ENCODE assay signal across 13 cellular contexts in the genomic region with DNA sequence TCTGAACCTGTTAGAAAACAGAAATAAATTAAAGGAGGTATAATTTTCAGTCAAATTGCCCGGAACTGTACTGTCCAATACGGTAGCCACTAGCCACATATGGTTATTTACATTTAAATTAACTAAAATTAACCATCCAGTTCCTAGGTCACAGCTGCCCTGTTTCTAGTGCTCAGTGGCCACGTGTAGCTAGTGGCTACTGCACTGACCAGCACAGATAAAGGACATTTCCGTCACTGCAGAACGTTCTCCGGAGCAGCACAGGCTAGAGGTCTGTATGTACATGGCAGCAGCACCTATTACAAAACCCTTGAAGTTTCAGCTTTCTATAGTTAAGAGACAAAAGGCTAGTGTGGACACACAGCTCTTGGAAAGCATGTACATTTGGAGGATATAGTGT. TPM values are rescaled to one million over a fixed set of nuclear protein-coding genes. Genes with fewer than 3 reads are reported as not detected.
DNase-seq lines count a peak whose midpoint lies in the region; ATAC-seq and TF ChIP-seq lines count a peak whose summit lies in the region.
"Had no signal": no experiment of that assay in that cellular context is flagged by ENCODE, and none has a peak within 500 bp of the region (broad histone marks: within the 10 kb centered on the region; RNA-seq: fewer than 3 reads in every experiment).

No MANE protein-coding gene starts in this region.

- H3K79me2 ChIP-seq in OCI-LY3 (ENCODE audit: low read length) = peaks cover 67% of the 10 kb centered on the region

- H3K4me1 ChIP-seq in cardiac muscle cell (ENCODE audit: low read depth) (peaks cover 10% of the 10 kb centered on the region), right cardiac atrium (ENCODE audit: control insufficient read depth, insufficient read depth, low read length) (peaks cover 4% of the 10 kb centered on the region), OCI-LY3 (ENCODE audit: low read length) (peaks cover 34% of the 10 kb centered on the region), endodermal cell (ENCODE audit: control insufficient read depth, insufficient read depth, low read length) (peaks cover 11% of the 10 kb centered on the region), skeletal muscle satellite cell (ENCODE audit: control insufficient read depth, insufficient read depth, low read length) (peaks cover 37% of the 10 kb centered on the region)

- H2AFZ ChIP-seq in OCI-LY3 (ENCODE audit: low read depth, low read length) = no peak overlapping the region
- H2AFZ ChIP-seq: parathyroid adenoma had no signal

- no peaks in the 10 kb centered on the region for H3K9me3 Mint-ChIP-seq in endodermal cell
- H3K9me3 Mint-ChIP-seq: activated naive CD4-positive, alpha-beta T cell treated with anti-CD3 and anti-CD28 coated beads, Interleukin-2, amount 10 ng/mL, durations not matched to agents 7 days and 5 days had no signal

- DNase-seq in cardiac muscle cell (ENCODE audit: low read depth in 1 of 2, low spot score in 1 of 2) (no peak), right cardiac atrium (no peak), endodermal cell (no peak), NCI-H1092 treated with DMSO at 0.1 percent for 48 hours (lab: John Stamatoyannopoulos, UW) (no peak), midbrain (lab: John Stamatoyannopoulos, UW) (no peak)
- DNase-seq: activated naive CD4-positive, alpha-beta T cell treated with anti-CD3 and anti-CD28 coated beads, Interleukin-2, amount 10 ng/mL, durations not matched to agents 7 days and 5 days; central memory CD4-positive, alpha-beta T cell had no signal

- peaks cover 37% of the 10 kb centered on the region for H3K4me1 Mint-ChIP-seq in endodermal cell

- H3K4me3 ChIP-seq in cardiac muscle cell (no peak overlapping the region), right cardiac atrium (ENCODE audit: low read length) (no peak overlapping the region), OCI-LY3 (ENCODE audit: low read length) (no peak overlapping the region), endodermal cell (ENCODE audit: low read length) (peak overlapping the region; percentile 0), skeletal muscle satellite cell (ENCODE audit: low read length) (no peak overlapping the region)
- H3K4me3 ChIP-seq: HAP-1 had no signal

- peaks cover 15% of the 10 kb centered on the region for H3K36me3 Mint-ChIP-seq in endodermal cell (ENCODE audit: low read depth)

- peak overlapping the region; percentile 57 for H3K4me2 ChIP-seq in OCI-LY3 (ENCODE audit: low read length)
- H3K4me2 ChIP-seq in skeletal muscle satellite cell (ENCODE audit: low read length) = peak overlapping the region; percentile 66

- peak overlapping the region; percentile 55 for H3K27ac Mint-ChIP-seq in endodermal cell

- H3K27ac ChIP-seq in cardiac muscle cell = peak overlapping the region; percentile 34
- H3K27ac ChIP-seq in right cardiac atrium (ENCODE audit: low read length) = no peak overlapping the region
- H3K27ac ChIP-seq in OCI-LY3 (ENCODE audit: low read length) = no peak overlapping the region
- peak overlapping the region; percentile 19 for H3K27ac ChIP-seq in endodermal cell (ENCODE audit: low read depth, low read length)
- H3K27ac ChIP-seq: parathyroid adenoma had no signal

- ATAC-seq in right cardiac atrium (no peak), GM18907 (IDR thresholded peaks at IDR 0.05; ENCODE audit: unreplicated experiment) (no peak)

- H3K9ac ChIP-seq in OCI-LY3 (ENCODE audit: low read length) (no peak overlapping the region), endodermal cell (ENCODE audit: extremely low read depth, low read length, poor library complexity, severe bottlenecking) (no peak overlapping the region), skeletal muscle satellite cell (ENCODE audit: low read depth, low read length) (peak overlapping the region; percentile 31)
- H3K9ac ChIP-seq: parathyroid adenoma had no signal

- H3K36me3 ChIP-seq in cardiac muscle cell (no peaks in the 10 kb centered on the region), OCI-LY3 (replicated peaks; ENCODE audit: low read depth, low read length) (peaks cover 8% of the 10 kb centered on the region), endodermal cell (ENCODE audit: control insufficient read depth, insufficient read depth, low read length) (peaks cover 17% of the 10 kb centered on the region), skeletal muscle satellite cell (ENCODE audit: insufficient read depth, low read length) (peaks cover 3% of the 10 kb centered on the region)
- H3K36me3 ChIP-seq: HAP-1 had no signal

- H3K27me3 ChIP-seq in cardiac muscle cell (no peaks in the 10 kb centered on the region), right cardiac atrium (ENCODE audit: control insufficient read depth, insufficient read depth) (no peaks in the 10 kb centered on the region), OCI-LY3 (ENCODE audit: low read depth, low read length) (no peaks in the 10 kb centered on the region), endodermal cell (ENCODE audit: control insufficient read depth, insufficient read depth, low read length, poor library complexity, severe bottlenecking) (no peaks in the 10 kb centered on the region), skeletal muscle satellite cell (ENCODE audit: control insufficient read depth, insufficient read depth, low read length) (no peaks in the 10 kb centered on the region)

- no peaks in the 10 kb centered on the region for H3K9me3 ChIP-seq in cardiac muscle cell (ENCODE audit: low read depth)
- no peaks in the 10 kb centered on the region for H3K9me3 ChIP-seq in right cardiac atrium (ENCODE audit: control insufficient read depth, low read length)
- H3K9me3 ChIP-seq in OCI-LY3 (ENCODE audit: insufficient read depth, low read length) = no peaks in the 10 kb centered on the region
- H3K9me3 ChIP-seq in endodermal cell (ENCODE audit: control insufficient read depth, low read length) = no peaks in the 10 kb centered on the region
- H3K9me3 ChIP-seq in skeletal muscle satellite cell (replicated peaks; ENCODE audit: low read length) = no peaks in the 10 kb centered on the region
- H3K9me3 ChIP-seq: HAP-1 had no signal

- WGBS in right cardiac atrium = 43% methylated on average over 6 of the region's 6 CpGs
- WGBS in endodermal cell (ENCODE audit: insufficient coverage in 1 of 2, insufficient read length in 1 of 2), 2 experiments = 76 to 86% methylated on average over 6 of the region's 6 CpGs

- no peaks in the 10 kb centered on the region for H3K27me3 Mint-ChIP-seq in endodermal cell (ENCODE audit: insufficient read depth)
- H3K27me3 Mint-ChIP-seq: activated naive CD4-positive, alpha-beta T cell treated with anti-CD3 and anti-CD28 coated beads, Interleukin-2, amount 10 ng/mL, durations not matched to agents 7 days and 5 days had no signal

- intact Hi-C loops in right cardiac atrium (cut with DNase I) = no loop called here

- no peak overlapping the region for H3K4me3 Mint-ChIP-seq in endodermal cell
- H3K4me3 Mint-ChIP-seq: activated naive CD4-positive, alpha-beta T cell treated with anti-CD3 and anti-CD28 coated beads, Interleukin-2, amount 10 ng/mL, durations not matched to agents 7 days and 5 days had no signal

- TF ChIP-seq CTCF in cardiac muscle cell (IDR thresholded peaks at IDR 0.05; ENCODE audit: low read depth, low read length) (no peak), OCI-LY3 (IDR thresholded peaks at IDR 0.05; ENCODE audit: low read depth, low read length) (no peak), endodermal cell (conservative IDR thresholded peaks at IDR 0.05) (no peak)

- H4K20me1 ChIP-seq in OCI-LY3 (ENCODE audit: insufficient read depth, low read length) = peaks cover 54% of the 10 kb centered on the region

RNA-seq across cellular contexts. Expression of a gene that starts 33.7 kb away (rescaled TPM):
- total RNA-seq in cardiac muscle cell (not detected in 2 replicates), right cardiac atrium (not detected), endodermal cell (under 1 TPM; 0.29 to 0.58 TPM)
- polyA plus RNA-seq in cardiac muscle cell (not detected in 2 replicates), right cardiac atrium (not detected)
- not detected for polyA plus RNA-seq in endodermal cell (2013, experiment 1 of 2)
- polyA plus RNA-seq in endodermal cell (2013, experiment 2 of 2) = not detected
- total RNA-seq in skeletal muscle satellite cell (2012; rRNA removed) = 0.25 TPM in 1 of 2 replicates, not detected in the other
- total RNA-seq: lower leg skin had no signal

RNA-seq across cellular contexts. Expression of a gene that starts 35.1 kb away (rescaled TPM):
- total RNA-seq in cardiac muscle cell (22.1 and 37.9 TPM in 2 replicates), right cardiac atrium (10 to 100 TPM; 38.5 to 51.4 (median 43.2) TPM), endodermal cell (10 to 100 TPM; 27.1 to 27.8 TPM)
- polyA plus RNA-seq in cardiac muscle cell (42.4 and 61.2 TPM in 2 replicates), right cardiac atrium (43.2 TPM)
- polyA plus RNA-seq in endodermal cell (2013, experiment 1 of 2) = 34.3 TPM
- polyA plus RNA-seq in endodermal cell (2013, experiment 2 of 2) = 31.3 TPM
- total RNA-seq in skeletal muscle satellite cell (2012; rRNA removed) = 11.7 and 20.5 TPM in 2 replicates

Comparison
In these comparisons a context has a peak if more than half of its experiments do, and no peak if none do; other contexts are left out.
1. H3K27ac ChIP-seq: peak in cardiac muscle cell (single experiment) and endodermal cell (single experiment); none in right cardiac atrium (single experiment) and OCI-LY3 (single experiment).